8 cellular contexts compared by ENCODE assay signal in the genomic region with DNA sequence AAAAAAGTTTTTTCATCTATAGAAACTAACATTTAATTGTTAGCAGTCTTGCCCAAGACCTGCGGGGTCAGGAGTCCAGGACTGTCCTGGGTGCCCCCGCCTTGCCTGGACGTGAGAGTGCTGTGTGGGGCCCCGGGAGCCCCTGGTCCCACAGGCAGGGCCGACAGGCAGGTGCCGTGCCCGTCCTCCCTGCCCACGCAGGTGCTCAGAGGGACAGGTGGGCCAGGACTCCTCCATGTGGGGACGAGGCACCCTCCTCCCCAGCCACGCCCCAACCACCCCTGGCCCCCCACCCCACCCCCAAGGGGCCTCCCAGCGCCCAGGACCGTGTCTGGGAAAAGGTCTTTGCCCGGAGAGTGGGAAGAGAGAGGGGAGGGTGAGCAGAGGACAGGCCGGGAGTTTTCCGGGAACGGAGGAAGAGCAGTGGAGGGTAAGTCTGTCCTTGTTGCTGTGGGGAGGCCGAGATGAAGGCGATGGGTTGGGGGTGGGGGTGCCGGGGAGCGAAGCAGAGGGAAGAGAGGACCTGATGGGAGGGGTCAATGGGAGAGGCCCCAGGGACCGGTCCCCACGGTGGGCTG. TPM values are rescaled to one million over a fixed set of nuclear protein-coding genes. Genes with fewer than 3 reads are reported as not detected.
DNase-seq lines count a peak whose midpoint lies in the region; ATAC-seq and TF ChIP-seq lines count a peak whose summit lies in the region.

No MANE protein-coding gene starts in this region.

- ATAC-seq in activated B cell treated with CpG ODN at 0.5 μM for 24 hours (ENCODE audit: low read depth): no peak
- no peak for ATAC-seq in right cardiac atrium
- no peak for ATAC-seq in HG02840 (IDR thresholded peaks at IDR 0.05; ENCODE audit: low FRiP score, unreplicated experiment)

- DNase-seq in HFFc6: no peak
- DNase-seq in activated B cell treated with CpG ODN at 0.5 μM for 24 hours: no peak
- peak in 2 of 3 donors; percentile 57 to 63 for DNase-seq in right cardiac atrium
- peak; percentile 81 for DNase-seq in spleen
- DNase-seq in NCI-H446 treated with DMSO at 0.1 percent for 48 hours (lab: John Stamatoyannopoulos, UW): no peak
- DNase-seq in globus pallidus (ENCODE audit: low spot score): no peak
- no peak for DNase-seq in NCI-H2081 treated with DMSO at 0.1 percent for 48 hours (lab: John Stamatoyannopoulos, UW)

- H3K4me3 Mint-ChIP-seq in HFFc6 (peak overlapping the region; percentile 84), activated B cell treated with CpG ODN at 0.5 μM for 24 hours (peak overlapping the region; percentile 82)

- H3K36me3 ChIP-seq in spleen: no peaks in the 10 kb centered on the region

- TF ChIP-seq CTCF in HFFc6 (IDR thresholded peaks at IDR 0.05): no peak
- TF ChIP-seq CTCF in activated B cell treated with CpG ODN at 0.5 μM for 24 hours (IDR thresholded peaks at IDR 0.05): no peak
- no peak for TF ChIP-seq CTCF in spleen (IDR thresholded peaks at IDR 0.05 in 8 of 11, conservative IDR thresholded peaks at IDR 0.05 in 3 of 11)

- CTCF ChIA-PET in activated B cell treated with CpG ODN at 0.5 μM for 24 hours (lab: Charles Lee): interaction anchor here (2.4 kb wide), 1 partner anchor 86 kb away, joined by 39 read pairs; no protein-coding TSS in a partner anchor

- H3K27ac ChIP-seq in right cardiac atrium (ENCODE audit: low read length): peak overlapping the region; percentile 59
- H3K27ac ChIP-seq in spleen: peak overlapping the region; percentile 79 to 94 (median 86)

- POLR2A ChIA-PET in activated B cell treated with CpG ODN at 0.5 μM for 24 hours (lab: Charles Lee): interaction anchor here (0.6 to 3.0 kb wide), 11 partner anchors 33 to 251 kb away, joined by 3 to 15 read pairs (median 4); a partner anchor contains a TSS

- 17% methylated on average over 21 of the region's 22 CpGs for WGBS in right cardiac atrium
- WGBS in spleen, 5 donors: 14 to 19% (median 15%) methylated on average over 16 to 22 of the region's 22 CpGs

- H3K4me1 ChIP-seq in right cardiac atrium (ENCODE audit: control insufficient read depth, insufficient read depth, low read length) (no peaks in the 10 kb centered on the region), spleen (peaks cover 18 to 90% (median 54%) of the 10 kb centered on the region in 6 donors)

- peak overlapping the region; percentile 74 for H3K27ac Mint-ChIP-seq in HFFc6
- peak overlapping the region; percentile 83 for H3K27ac Mint-ChIP-seq in activated B cell treated with CpG ODN at 0.5 μM for 24 hours

- H3K27me3 ChIP-seq in right cardiac atrium (ENCODE audit: control insufficient read depth, insufficient read depth) (no peaks in the 10 kb centered on the region), spleen (replicated peaks in 1 of 7) (no peaks in the 10 kb centered on the region)

- H3K36me3 Mint-ChIP-seq in HFFc6 (ENCODE audit: low read depth) (no peaks in the 10 kb centered on the region), activated B cell treated with CpG ODN at 0.5 μM for 24 hours (ENCODE audit: low read depth) (no peaks in the 10 kb centered on the region)

- H3K27me3 Mint-ChIP-seq in HFFc6 (ENCODE audit: insufficient read depth) (peaks cover 2% of the 10 kb centered on the region; the same call in 1 of the 2 replicates), activated B cell treated with CpG ODN at 0.5 μM for 24 hours (no peaks in the 10 kb centered on the region)

- H3K9me3 Mint-ChIP-seq in HFFc6: no peaks in the 10 kb centered on the region
- no peaks in the 10 kb centered on the region for H3K9me3 Mint-ChIP-seq in activated B cell treated with CpG ODN at 0.5 μM for 24 hours

- H3K4me1 Mint-ChIP-seq in HFFc6 (ENCODE audit: low read depth) (peaks cover 10% of the 10 kb centered on the region), activated B cell treated with CpG ODN at 0.5 μM for 24 hours (peaks cover 9% of the 10 kb centered on the region)

- H3K9me3 ChIP-seq in right cardiac atrium (ENCODE audit: control insufficient read depth, low read length): no peaks in the 10 kb centered on the region
- H3K9me3 ChIP-seq in spleen: no peaks in the 10 kb centered on the region

- H3K4me3 ChIP-seq in right cardiac atrium (ENCODE audit: low read length) (peak overlapping the region; percentile 52), spleen (peak overlapping the region; percentile 54 to 88 (median 72))

- intact Hi-C loops in activated B cell treated with CpG ODN at 0.5 μM for 24 hours (cut with micrococcal nuclease) (loop anchor here (1.0 to 10.0 kb wide), 2 partner anchors 86 to 275 kb away; a partner anchor contains a TSS), right cardiac atrium (cut with DNase I) (loop anchor here in 3 of 4 donors (5.0 to 10.0 kb wide), 7 partner anchors 33 to 155 kb away; a partner anchor contains a TSS), spleen (cut with DNase I; ENCODE audit: low total_unique reads) (loop anchor here (10.0 kb wide), 3 partner anchors 65 to 105 kb away; a partner anchor contains a TSS)

- no peak for TF ChIP-seq POLR2A in spleen (IDR thresholded peaks at IDR 0.05)

RNA-seq across cellular contexts. Expression of a gene that starts 2.7 kb away (rescaled TPM):
- under 1 TPM in 2 of 6 experiments, not detected in 4; 0.14 to 0.31 TPM for total RNA-seq in HFFc6 (2021; fragmentation: NEBNext Ultra II Directional; extraction: Animal tissue kit (Norgen Biotek cat#: 25700))
- 2.4 TPM in 2 replicates for total RNA-seq in activated B cell treated with CpG ODN at 0.5 μM for 24 hours
- 10 to 100 TPM in 3 of 4 donors, 1 to 10 TPM in 1; 9.8 to 21.2 (median 13.1) TPM for total RNA-seq in right cardiac atrium
- 7.0 TPM for polyA plus RNA-seq in right cardiac atrium
- 10 to 100 TPM in 4 of 7 donors, 1 to 10 TPM in 3; 3.1 to 63.4 (median 12.5) TPM for total RNA-seq in spleen
- polyA plus RNA-seq in spleen: 1 to 10 TPM in 2 of 3 donors, under 1 TPM in 1; 0.83 to 6.7 (median 4.8) TPM

RNA-seq across cellular contexts. Expression of a gene that starts 4.3 kb away (rescaled TPM):
- 1 to 10 TPM in 3 of 6 experiments, under 1 TPM in 3; 0.51 to 1.8 (median 0.97) TPM for total RNA-seq in HFFc6 (2021; fragmentation: NEBNext Ultra II Directional; extraction: Animal tissue kit (Norgen Biotek cat#: 25700))
- total RNA-seq in activated B cell treated with CpG ODN at 0.5 μM for 24 hours (0.69 and 3.4 TPM in 2 replicates), right cardiac atrium (1 to 10 TPM; 1.0 to 1.8 (median 1.4) TPM), spleen (1 to 10 TPM in 6 of 7 donors, not detected in 1; 2.3 to 7.4 (median 3.8) TPM)
- polyA plus RNA-seq in right cardiac atrium (1.4 TPM), spleen (1 to 10 TPM; 3.2 to 4.3 (median 3.7) TPM)

RNA-seq across cellular contexts. Expression of a gene that starts 4.8 kb away (rescaled TPM):
- total RNA-seq in HFFc6 (2021; fragmentation: NEBNext Ultra II Directional; extraction: Animal tissue kit (Norgen Biotek cat#: 25700)): 100 to 1,000 TPM in 1 of 6 experiments, 10 to 100 TPM in 5; 89.1 to 102 (median 94.4) TPM
- total RNA-seq in activated B cell treated with CpG ODN at 0.5 μM for 24 hours (81.5 and 82.1 TPM in 2 replicates), right cardiac atrium (100 to 1,000 TPM; 108 to 139 (median 120) TPM), spleen (100 to 1,000 TPM in 6 of 7 donors, 10 to 100 TPM in 1; 97.6 to 170 (median 105) TPM)
- polyA plus RNA-seq in right cardiac atrium (150 TPM), spleen (100 to 1,000 TPM in 2 of 3 donors, 10 to 100 TPM in 1; 90.8 to 154 (median 123) TPM)

RNA-seq across cellular contexts. Expression of a gene that starts 28.0 kb away (rescaled TPM):
- not detected for total RNA-seq in HFFc6 (2021; fragmentation: NEBNext Ultra II Directional; extraction: Animal tissue kit (Norgen Biotek cat#: 25700))
- total RNA-seq in activated B cell treated with CpG ODN at 0.5 μM for 24 hours (not detected in 2 replicates), right cardiac atrium (1,000 to 10,000 TPM; 3,127 to 5,556 (median 4,402) TPM), spleen (100 to 1,000 TPM; 134 to 457 (median 378) TPM)
- polyA plus RNA-seq in right cardiac atrium (6,981 TPM), spleen (1,000 to 10,000 TPM in 1 of 3 donors, 100 to 1,000 TPM in 2; 462 to 1,396 (median 703) TPM)

RNA-seq across cellular contexts. Expression of a gene that starts 33.5 kb away (rescaled TPM):
- total RNA-seq in HFFc6 (2021; fragmentation: NEBNext Ultra II Directional; extraction: Animal tissue kit (Norgen Biotek cat#: 25700)): not detected
- not detected in 2 replicates for total RNA-seq in activated B cell treated with CpG ODN at 0.5 μM for 24 hours
- 10 to 100 TPM in 2 of 4 donors, 1 to 10 TPM in 2; 4.3 to 16.7 (median 9.7) TPM for total RNA-seq in right cardiac atrium
- 2.4 TPM for polyA plus RNA-seq in right cardiac atrium
- 1 to 10 TPM; 1.8 to 8.3 (median 3.3) TPM for total RNA-seq in spleen
- 1 to 10 TPM; 1.3 to 4.7 (median 2.3) TPM for polyA plus RNA-seq in spleen

Comparison
In these comparisons a context has a peak if more than half of its experiments do, and no peak if none do; other contexts are left out.
1. DNase-seq: peak in right cardiac atrium (2 of 3) and spleen (single experiment); none in HFFc6 (single experiment), activated B cell treated with CpG ODN at 0.5 μM for 24 hours (single experiment), NCI-H446 treated with DMSO at 0.1 percent for 48 hours (single experiment), globus pallidus (single experiment) and NCI-H2081 treated with DMSO at 0.1 percent for 48 hours (single experiment).